Comparison of ENCODE assay signal across 6 cellular contexts in genomic region chr19:58304748-58305064, GRCh38. TPM values are rescaled to one million over a fixed set of nuclear protein-coding genes. Genes with fewer than 3 reads are reported as not detected.
A peak's percentile ranks its signal among the peaks of the same experiment; 100 is the strongest.
DNase-seq lines count a peak whose midpoint lies in the region; FAIRE-seq and TF ChIP-seq lines count a peak whose summit lies in the region.

No MANE protein-coding gene starts in this region.

- TF ChIP-seq POLR2A in sigmoid colon (IDR thresholded peaks at IDR 0.05) = no peak

- no peak for FAIRE-seq in GM19239 (lab: Jason Lieb, UNC)

- no peaks in the 10 kb centered on the region for H3K27me3 ChIP-seq in effector memory CD4-positive, alpha-beta T cell (replicated peaks; ENCODE audit: control insufficient read depth, insufficient read depth, low read length, poor library complexity, severe bottlenecking)
- no peaks in the 10 kb centered on the region for H3K27me3 ChIP-seq in sigmoid colon

- no peak for TF ChIP-seq EP300 in sigmoid colon (IDR thresholded peaks at IDR 0.05)

- H3K4me3 ChIP-seq in effector memory CD4-positive, alpha-beta T cell (ENCODE audit: insufficient read depth, low read depth, low read length, poor library complexity, severe bottlenecking) = peak overlapping the region; percentile 79
- H3K4me3 ChIP-seq in sigmoid colon = peak overlapping the region; percentile 12 to 90 (median 84)

- in situ Hi-C loops in GM13976 (cut with MboI; ENCODE audit: low sequenced_read_pairs, unreplicated experiment) = no loop called here

- peaks cover 22% of the 10 kb centered on the region for H3K36me3 ChIP-seq in effector memory CD4-positive, alpha-beta T cell (ENCODE audit: control insufficient read depth, insufficient read depth, low read length)
- H3K36me3 ChIP-seq in sigmoid colon = peaks cover 12 to 51% (median 13%) of the 10 kb centered on the region in 4 donors

- H3K27ac ChIP-seq in effector memory CD4-positive, alpha-beta T cell (ENCODE audit: insufficient read depth, low read length, poor library complexity, severe bottlenecking) = peak overlapping the region; percentile 88
- H3K27ac ChIP-seq in sigmoid colon = peak overlapping the region; percentile 88 to 93 (median 90)

- peak; percentile 85 for DNase-seq in NCI-H510A treated with DMSO at 0.1 percent for 48 hours (lab: John Stamatoyannopoulos, UW)
- DNase-seq in NCI-H510A (lab: John Stamatoyannopoulos, UW) = no peak
- DNase-seq in effector memory CD4-positive, alpha-beta T cell = no peak
- no peak for DNase-seq in sigmoid colon
- no peak for DNase-seq in GM13976 (ENCODE audit: low spot score)
- no peak for DNase-seq in GM19239 (ENCODE audit: insufficient read length, low spot score)

- intact Hi-C loops in sigmoid colon (cut with DNase I) = loop anchor here (1.0 to 5.0 kb wide), 3 partner anchors 23 to 122 kb away; partner anchors contain the start of genes ZNF274 and ZNF8

- 27 to 37% methylated on average over 7 of the region's 7 CpGs for WGBS in sigmoid colon, 2 donors

- no peaks in the 10 kb centered on the region for H3K4me1 ChIP-seq in effector memory CD4-positive, alpha-beta T cell (ENCODE audit: control insufficient read depth, insufficient read depth, low read length, poor library complexity, severe bottlenecking)
- H3K4me1 ChIP-seq in sigmoid colon = peaks cover 0 to 17% (median 14%) of the 10 kb centered on the region in 4 donors

- H3K9me3 ChIP-seq in effector memory CD4-positive, alpha-beta T cell (ENCODE audit: control insufficient read depth, low read length) = no peaks in the 10 kb centered on the region
- H3K9me3 ChIP-seq in sigmoid colon = no peaks in the 10 kb centered on the region

- TF ChIP-seq CTCF in sigmoid colon (IDR thresholded peaks at IDR 0.05) (no peak), GM13976 (IDR thresholded peaks at IDR 0.05; ENCODE audit: borderline replicate concordance, control extremely low read depth, extremely low read depth, insufficient read depth, missing control alignments) (no peak)

RNA-seq across cellular contexts. Expression of gene ERVK3-1, which starts 0.5 kb away (rescaled TPM):
- total RNA-seq in sigmoid colon = 10 to 100 TPM; 41.7 to 49.4 (median 44.0) TPM
- polyA plus RNA-seq in sigmoid colon = 10 to 100 TPM; 23.6 to 35.0 (median 27.6) TPM

RNA-seq across cellular contexts. Expression of gene ZSCAN22, which starts 22.1 kb away (rescaled TPM):
- total RNA-seq in sigmoid colon = 1 to 10 TPM; 1.4 to 3.6 (median 2.2) TPM
- polyA plus RNA-seq in sigmoid colon = 1 to 10 TPM in 1 of 3 donors, under 1 TPM in 2; 0.60 to 1.3 (median 0.69) TPM

RNA-seq across cellular contexts. Expression of gene ZNF8, which starts 26.0 kb away (rescaled TPM):
- total RNA-seq in sigmoid colon = 1 to 10 TPM; 4.9 to 8.6 (median 6.5) TPM
- 1 to 10 TPM in 1 of 3 donors, under 1 TPM in 2; 0.60 to 2.0 (median 0.92) TPM for polyA plus RNA-seq in sigmoid colon

RNA-seq across cellular contexts. Expression of gene A1BG, which starts 48.6 kb away (rescaled TPM):
- 10 to 100 TPM in 2 of 4 donors, 1 to 10 TPM in 2; 1.9 to 17.4 (median 12.1) TPM for total RNA-seq in sigmoid colon
- polyA plus RNA-seq in sigmoid colon = 10 to 100 TPM in 2 of 3 donors, 1 to 10 TPM in 1; 7.2 to 23.4 (median 16.0) TPM

RNA-seq across cellular contexts. Expression of gene ZNF497, which starts 57.8 kb away (rescaled TPM):
- total RNA-seq in sigmoid colon = under 1 TPM; 0.28 to 0.54 (median 0.43) TPM
- under 1 TPM in 2 of 3 donors, not detected in 1; 0.46 to 0.79 TPM for polyA plus RNA-seq in sigmoid colon
